Comparison of ENCODE assay signal across 2 cellular contexts in genomic region chr1:15698201-15698600, GRCh38.
TF ChIP-seq lines count a peak whose summit lies in the region.

No MANE protein-coding gene starts in this region.

TF ChIP-seq in HepG2, 621 proteins besides CTCF, POLR2A, EP300 and RAD21:
- TF ChIP-seq ZNF121 (CRISPR knock-in tag; IDR thresholded peaks at IDR 0.05) = peak; percentile 17; the same call in 1 of the 2 replicates
- TF ChIP-seq ZNF770 (CRISPR knock-in tag; IDR thresholded peaks at IDR 0.05) = no peak
- no peak for TF ChIP-seq ZNF687 (CRISPR knock-in tag; IDR thresholded peaks at IDR 0.05)
- no peak for TF ChIP-seq ATF4 (CRISPR knock-in tag; IDR thresholded peaks at IDR 0.05)
- no peak for TF ChIP-seq FUBP1 (CRISPR knock-in tag; IDR thresholded peaks at IDR 0.05; ENCODE audit: borderline replicate concordance)
- TF ChIP-seq SATB2 (CRISPR knock-in tag; IDR thresholded peaks at IDR 0.05) = no peak
- TF ChIP-seq HMGA1 (CRISPR knock-in tag; conservative IDR thresholded peaks at IDR 0.05) = no peak
- TF ChIP-seq MXD3 (CRISPR knock-in tag; IDR thresholded peaks at IDR 0.05) = no peak

TF ChIP-seq in GM12878, 131 proteins besides CTCF, POLR2A, EP300 and RAD21:
- TF ChIP-seq MAX (IDR thresholded peaks at IDR 0.05; ENCODE audit: low read depth, low read length) (no peak), MTA2 (IDR thresholded peaks at IDR 0.05; ENCODE audit: low read depth) (no peak), NRF1 (conservative IDR thresholded peaks at IDR 0.05; ENCODE audit: low read depth, low read length) (no peak), ATF7 (IDR thresholded peaks at IDR 0.05; ENCODE audit: low read depth) (no peak), GATAD2B (conservative IDR thresholded peaks at IDR 0.05; ENCODE audit: low read depth) (no peak)
